ENCODE assay signal across 8 cellular contexts in the genomic region with DNA sequence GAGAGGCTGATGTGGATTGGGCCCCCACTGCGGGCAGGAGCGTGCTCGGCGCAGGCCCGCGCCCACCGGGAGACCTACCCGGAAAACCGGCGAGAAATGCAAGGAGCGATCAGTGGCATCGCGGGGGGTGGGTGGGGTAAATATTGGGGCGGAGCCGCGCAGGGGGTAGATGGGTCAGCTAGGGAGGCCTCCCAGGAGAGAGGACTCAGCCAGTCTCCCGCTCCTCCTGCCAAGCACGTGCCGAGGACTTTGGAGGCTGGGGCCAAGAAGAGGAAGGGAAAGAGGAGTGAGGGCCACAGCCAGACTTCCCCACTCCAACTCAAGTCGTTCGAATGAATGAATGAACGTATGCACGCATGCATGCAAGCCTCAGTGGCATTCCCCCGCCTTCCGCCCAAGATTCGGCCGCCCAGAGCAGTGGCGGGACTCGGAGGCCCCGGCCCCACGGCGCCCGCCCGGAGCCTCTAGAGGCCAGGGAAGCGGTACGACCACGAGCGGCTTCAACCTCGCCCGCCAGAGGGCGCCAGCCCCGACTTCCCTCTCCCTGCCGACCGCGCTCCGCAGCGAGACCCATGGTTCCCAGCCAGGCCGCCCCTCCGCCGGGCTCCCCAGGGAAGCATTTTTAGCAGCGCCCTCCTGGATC. TPM values are rescaled to one million over a fixed set of nuclear protein-coding genes. Genes with fewer than 3 reads are reported as not detected.
DNase-seq lines count a peak whose midpoint lies in the region; ATAC-seq, FAIRE-seq and TF ChIP-seq lines count a peak whose summit lies in the region.

No MANE protein-coding gene starts in this region.

- H3K36me3 Mint-ChIP-seq in mesothelial cell of epicardium: peaks cover 8% of the 10 kb centered on the region

- H3K27ac ChIP-seq in endothelial cell of umbilical vein (ENCODE audit: insufficient read depth, low read depth, low read length): no peak overlapping the region

- no peaks in the 10 kb centered on the region for H3K9me3 ChIP-seq in endothelial cell of umbilical vein (replicated peaks; ENCODE audit: control insufficient read depth, insufficient read depth, low read length)

- no peaks in the 10 kb centered on the region for H3K9me3 Mint-ChIP-seq in mesothelial cell of epicardium

- no peaks in the 10 kb centered on the region for H4K20me1 ChIP-seq in endothelial cell of umbilical vein (replicated peaks; ENCODE audit: control insufficient read depth, extremely low read depth, insufficient read depth, low read length)

- dilution Hi-C loops in endothelial cell of umbilical vein (cut with MboI; ENCODE audit: extremely low pct_ligation_motif_present, low sequenced_read_pairs): no loop called here

- no peak overlapping the region for H3K9ac ChIP-seq in endothelial cell of umbilical vein (replicated peaks; ENCODE audit: extremely low read depth, insufficient read depth, low read length)

- H3K27me3 Mint-ChIP-seq in mesothelial cell of epicardium (ENCODE audit: low read depth): peaks cover 55% of the 10 kb centered on the region

- H3K4me3 Mint-ChIP-seq in mesothelial cell of epicardium: peak overlapping the region; percentile 55

- POLR2A ChIA-PET in endothelial cell of umbilical vein (lab: Charles Lee): no interaction called here

- no TSS peak for BruUV-seq in endothelial cell of umbilical vein (replicated peaks; lab: Mats Ljungman, UMichigan)

- intact Hi-C loops in endothelial cell of umbilical vein (cut with micrococcal nuclease): loop anchor here (1.0 to 5.0 kb wide), 4 partner anchors 38 to 618 kb away; a partner anchor contains a TSS

- H3K27me3 ChIP-seq in endothelial cell of umbilical vein (ENCODE audit: control insufficient read depth in 2 of 2, insufficient read depth in 2 of 2, low read length in 2 of 2): peaks cover 22 to 33% of the 10 kb centered on the region in 2 experiments

- peaks cover 43% of the 10 kb centered on the region for H3K4me1 Mint-ChIP-seq in mesothelial cell of epicardium

- TF ChIP-seq CTCF in endothelial cell of umbilical vein (IDR thresholded peaks at IDR 0.05; ENCODE audit: extremely low read depth in 1 of 2, insufficient read depth in 1 of 2, low read depth in 1 of 2, low read length in 2 of 2) (peak; percentile 89 to 99), mesothelial cell of epicardium (IDR thresholded peaks at IDR 0.05; ENCODE audit: unreplicated experiment) (peak; percentile 83)

- H2AFZ ChIP-seq in endothelial cell of umbilical vein (ENCODE audit: low read depth, low read length): peak overlapping the region; percentile 52

- H3K36me3 ChIP-seq in endothelial cell of umbilical vein (ENCODE audit: control insufficient read depth in 2 of 2, extremely low read depth in 1 of 2, insufficient read depth in 2 of 2, low read length in 2 of 2): peaks cover 0 to under 1% of the 10 kb centered on the region in 2 experiments

- no peak overlapping the region for H3K4me3 ChIP-seq in endothelial cell of umbilical vein (replicated peaks in 1 of 3; ENCODE audit: insufficient read depth in 1 of 3, low read depth in 1 of 3, low read length in 3 of 3)

- DNase-seq in Ammon's horn (ENCODE audit: low spot score) (peak; percentile 74), GM19240 (ENCODE audit: insufficient read length, low spot score) (peak; percentile 79), NCI-H2107 treated with DMSO at 0.1 percent for 48 hours (lab: John Stamatoyannopoulos, UW; ENCODE audit: unreplicated experiment) (peak; percentile 9), endothelial cell of umbilical vein (ENCODE audit: low read depth, low spot score) (peak; percentile 53), mesothelial cell of epicardium (ENCODE audit: low spot score in 2 of 2, unreplicated experiment in 2 of 2) (peak; percentile 79 to 93)
- DNase-seq in activated CD8-positive, alpha-beta memory T cell treated with anti-CD3 and anti-CD28 coated beads, Interleukin-2, amount 50 U/mL, for 48 hours: peak; percentile 97
- peak; percentile 78 for DNase-seq in stimulated activated CD8-positive, alpha-beta memory T cell treated with anti-CD3 and anti-CD28 coated beads, Interleukin-15, amount 100 ng/mL, for 24 hours (ENCODE audit: low read depth)

- no peak overlapping the region for H3K27ac Mint-ChIP-seq in mesothelial cell of epicardium

- no peak for ATAC-seq in HG03039 (IDR thresholded peaks at IDR 0.05; ENCODE audit: unreplicated experiment)

- FAIRE-seq in endothelial cell of umbilical vein (lab: Jason Lieb, UNC): peak; percentile 49

- H3K79me2 ChIP-seq in endothelial cell of umbilical vein (ENCODE audit: control insufficient read depth, insufficient read depth, low read length): peaks cover 7% of the 10 kb centered on the region

- TF ChIP-seq POLR2A in endothelial cell of umbilical vein (IDR thresholded peaks at IDR 0.05; ENCODE audit: low read depth, low read length): no peak

- peak overlapping the region; percentile 56 for H3K4me2 ChIP-seq in endothelial cell of umbilical vein (ENCODE audit: insufficient read depth, low read length)

- CTCF ChIA-PET in endothelial cell of umbilical vein (lab: Charles Lee): interaction anchor here (1.2 to 5.8 kb wide), 11 partner anchors 11 to 569 kb away, joined by 3 to 193 read pairs (median 10); no protein-coding TSS in a partner anchor

- H3K4me1 ChIP-seq in endothelial cell of umbilical vein (ENCODE audit: control insufficient read depth, extremely low read depth, insufficient read depth, low read length): peaks cover 26% of the 10 kb centered on the region

- H3K9me1 ChIP-seq in endothelial cell of umbilical vein (replicated peaks; ENCODE audit: control insufficient read depth, extremely low read depth, insufficient read depth, low read length): no peaks in the 10 kb centered on the region

TF ChIP-seq in endothelial cell of umbilical vein, 7 proteins besides CTCF, POLR2A, EP300 and RAD21:
- TF ChIP-seq MYC (IDR thresholded peaks at IDR 0.05; ENCODE audit: low read depth, low read length) (no peak), POLR2AphosphoS5 (IDR thresholded peaks at IDR 0.05; ENCODE audit: insufficient read depth, low read depth, low read length) (peak; percentile 33)

RNA-seq across cellular contexts. Expression of a gene that starts 3.6 kb away (rescaled TPM):
- total RNA-seq in endothelial cell of umbilical vein (55.4 and 60.7 TPM in 2 replicates), mesothelial cell of epicardium (42.4 to 45.6 TPM (median 45.2 TPM) in 3 replicates)
- 48.1 and 71.3 TPM in 2 replicates for polyA plus RNA-seq in endothelial cell of umbilical vein
- polyA plus RNA-seq in endothelial cell of umbilical vein (2011; cell fraction: cytosol; rRNA removed): 77.9 and 93.3 TPM in 2 replicates
- 32.4 and 35.6 TPM in 2 replicates for polyA plus RNA-seq in endothelial cell of umbilical vein (2011; cell fraction: nucleus; rRNA removed)
- 72.5 and 87.9 TPM in 2 replicates for polyA plus RNA-seq in endothelial cell of umbilical vein (2012)
- polyA minus RNA-seq in endothelial cell of umbilical vein: 26.1 and 37.3 TPM in 2 replicates
- polyA minus RNA-seq in endothelial cell of umbilical vein (2011; cell fraction: cytosol; rRNA and poly(A)+ RNA removed): 35.7 TPM
- 6.0 and 7.1 TPM in 2 replicates for polyA minus RNA-seq in endothelial cell of umbilical vein (2011; cell fraction: nucleus; rRNA and poly(A)+ RNA removed)

RNA-seq across cellular contexts. Expression of a gene that starts 3.8 kb away (rescaled TPM):
- total RNA-seq in endothelial cell of umbilical vein (0.39 and 0.44 TPM in 2 replicates), mesothelial cell of epicardium (not detected in 3 replicates)
- not detected in 2 replicates for polyA plus RNA-seq in endothelial cell of umbilical vein
- not detected in 2 replicates for polyA plus RNA-seq in endothelial cell of umbilical vein (2011; cell fraction: cytosol; rRNA removed)
- 0.31 and 0.62 TPM in 2 replicates for polyA plus RNA-seq in endothelial cell of umbilical vein (2011; cell fraction: nucleus; rRNA removed)
- not detected in 2 replicates for polyA plus RNA-seq in endothelial cell of umbilical vein (2012)
- not detected in 2 replicates for polyA minus RNA-seq in endothelial cell of umbilical vein
- polyA minus RNA-seq in endothelial cell of umbilical vein (2011; cell fraction: cytosol; rRNA and poly(A)+ RNA removed): not detected
- not detected in 2 replicates for polyA minus RNA-seq in endothelial cell of umbilical vein (2011; cell fraction: nucleus; rRNA and poly(A)+ RNA removed)

RNA-seq across cellular contexts. Expression of a gene that starts 38.6 kb away (rescaled TPM):
- 113 and 118 TPM in 2 replicates for total RNA-seq in endothelial cell of umbilical vein
- polyA plus RNA-seq in endothelial cell of umbilical vein: 21.6 and 30.8 TPM in 2 replicates
- 22.9 and 25.5 TPM in 2 replicates for polyA plus RNA-seq in endothelial cell of umbilical vein (2011; cell fraction: cytosol; rRNA removed)
- 212 and 252 TPM in 2 replicates for polyA plus RNA-seq in endothelial cell of umbilical vein (2011; cell fraction: nucleus; rRNA removed)
- 82.7 and 99.0 TPM in 2 replicates for polyA plus RNA-seq in endothelial cell of umbilical vein (2012)
- polyA minus RNA-seq in endothelial cell of umbilical vein: 84.4 and 102 TPM in 2 replicates
- 23.2 TPM for polyA minus RNA-seq in endothelial cell of umbilical vein (2011; cell fraction: cytosol; rRNA and poly(A)+ RNA removed)
- polyA minus RNA-seq in endothelial cell of umbilical vein (2011; cell fraction: nucleus; rRNA and poly(A)+ RNA removed): 122 and 181 TPM in 2 replicates
- 162 to 168 TPM (median 165 TPM) in 3 replicates for total RNA-seq in mesothelial cell of epicardium

Comparison
In these comparisons a context has a peak if more than half of its experiments do, and no peak if none do; other contexts are left out.
1. DNase-seq: peak in every context shown above with its lines; median percentile 97 in activated CD8-positive, alpha-beta memory T cell treated with anti-CD3 and anti-CD28 coated beads, Interleukin-2, amount 50 U/mL, for 48 hours; 86 in mesothelial cell of epicardium; 79 in GM19240; 78 in stimulated activated CD8-positive, alpha-beta memory T cell treated with anti-CD3 and anti-CD28 coated beads, Interleukin-15, amount 100 ng/mL, for 24 hours; 74 in Ammon's horn; 53 in endothelial cell of umbilical vein; 9 in NCI-H2107 treated with DMSO at 0.1 percent for 48 hours.